Comparison of ENCODE assay signal across 29 cellular contexts in genomic region chr4:111605111-111605510, GRCh38.
"Had no signal": no experiment of that assay in that cellular context is flagged by ENCODE, and none has a peak within 500 bp of the region (broad histone marks: within the 10 kb centered on the region; RNA-seq: fewer than 3 reads in every experiment).

No MANE protein-coding gene starts in this region.

- H3K4me3 ChIP-seq: body of pancreas, coronary artery, dorsolateral prefrontal cortex, esophagus squamous epithelium, gastrocnemius medialis, heart left ventricle had no signal

- H3K27ac ChIP-seq: body of pancreas, coronary artery, dorsolateral prefrontal cortex, esophagus squamous epithelium, gastrocnemius medialis, heart left ventricle, WERI-Rb-1 had no signal

- DNase-seq: activated B cell treated with CpG ODN at 0.5 μM for 24 hours; activated CD4-positive, alpha-beta T cell treated with anti-CD3 and anti-CD28 coated beads for 48 hours; activated CD4-positive, alpha-beta T cell treated with anti-CD3 and anti-CD28 coated beads, Interleukin-2, amount 50 U/mL, for 1 hour; activated CD4-positive, alpha-beta T cell treated with anti-CD3 and anti-CD28 coated beads, Interleukin-2, amount 50 U/mL, for 48 hours; activated CD8-positive, alpha-beta memory T cell treated with anti-CD3 and anti-CD28 coated beads for 24 hours; activated CD8-positive, alpha-beta T cell treated with anti-CD3 and anti-CD28 coated beads for 36 hours; activated effector memory CD4-positive, alpha-beta T cell treated with Interleukin-2 at 50 U/mL for 16 hours; activated gamma-delta T cell treated with Interleukin-2 at 50 U/mL for 16 hours; activated naive CD4-positive, alpha-beta T cell treated with anti-CD3 and anti-CD28 coated beads, Interleukin-2, amount 50 U/mL, for 16 hours; activated naive CD4-positive, alpha-beta T cell treated with Interleukin-2 at 50 U/mL for 16 hours; activated T-cell treated with anti-CD3 and anti-CD28 coated beads, Interleukin-2, amount 50 U/mL, for 4 hours; amniotic stem cell; anterior cingulate cortex; body of pancreas; dorsolateral prefrontal cortex; effector memory CD4-positive, alpha-beta T cell; endodermal cell; esophagus squamous epithelium; foreskin fibroblast; gastrocnemius medialis; glutamatergic neuron; heart left ventricle; hypothalamus; T-helper 17 cell; T1000; WERI-Rb-1 had no signal

- H3K9me3 ChIP-seq: body of pancreas, esophagus squamous epithelium, gastrocnemius medialis, heart left ventricle had no signal

- H3K27me3 ChIP-seq: body of pancreas, esophagus squamous epithelium, gastrocnemius medialis, heart left ventricle had no signal

- H3K4me1 ChIP-seq: body of pancreas, esophagus squamous epithelium, gastrocnemius medialis, heart left ventricle had no signal

- H3K36me3 ChIP-seq: esophagus squamous epithelium, gastrocnemius medialis, heart left ventricle, WERI-Rb-1 had no signal

- ATAC-seq: activated CD4-positive, CD25-positive, alpha-beta regulatory T cell treated with anti-CD3 and anti-CD28 coated beads, Interleukin-2, amount 50 U/mL, for 24 hours; activated CD8-positive, alpha-beta T cell treated with anti-CD3 and anti-CD28 coated beads for 36 hours; activated T-cell treated with anti-CD3 and anti-CD28 coated beads, Interleukin-2, amount 50 U/mL, for 4 hours; activated T-helper 17 cell treated with anti-CD3 and anti-CD28 coated beads, Interleukin-2, amount 50 U/mL, for 72 hours; body of pancreas; gastrocnemius medialis; heart left ventricle; T-helper 17 cell had no signal
